ENCODE assay signal across 1 cellular context in genomic region chr20:32036716-32037355, GRCh38.
A peak's percentile ranks its signal among the peaks of the same experiment; 100 is the strongest.
TF ChIP-seq lines count a peak whose summit lies in the region.

No MANE protein-coding gene starts in this region.

TF ChIP-seq in H1, 55 proteins besides CTCF, POLR2A, EP300 and RAD21:
- TF ChIP-seq HDAC2 (IDR thresholded peaks at IDR 0.05; ENCODE audit: borderline replicate concordance in 1 of 2, low read depth in 2 of 2, low read length in 2 of 2) (no peak), CEBPB (IDR thresholded peaks at IDR 0.05; ENCODE audit: low read depth, low read length) (0 out of 2 replicates have a peak, but pooled peaks have one; percentile 60)
